In the genomic region with DNA sequence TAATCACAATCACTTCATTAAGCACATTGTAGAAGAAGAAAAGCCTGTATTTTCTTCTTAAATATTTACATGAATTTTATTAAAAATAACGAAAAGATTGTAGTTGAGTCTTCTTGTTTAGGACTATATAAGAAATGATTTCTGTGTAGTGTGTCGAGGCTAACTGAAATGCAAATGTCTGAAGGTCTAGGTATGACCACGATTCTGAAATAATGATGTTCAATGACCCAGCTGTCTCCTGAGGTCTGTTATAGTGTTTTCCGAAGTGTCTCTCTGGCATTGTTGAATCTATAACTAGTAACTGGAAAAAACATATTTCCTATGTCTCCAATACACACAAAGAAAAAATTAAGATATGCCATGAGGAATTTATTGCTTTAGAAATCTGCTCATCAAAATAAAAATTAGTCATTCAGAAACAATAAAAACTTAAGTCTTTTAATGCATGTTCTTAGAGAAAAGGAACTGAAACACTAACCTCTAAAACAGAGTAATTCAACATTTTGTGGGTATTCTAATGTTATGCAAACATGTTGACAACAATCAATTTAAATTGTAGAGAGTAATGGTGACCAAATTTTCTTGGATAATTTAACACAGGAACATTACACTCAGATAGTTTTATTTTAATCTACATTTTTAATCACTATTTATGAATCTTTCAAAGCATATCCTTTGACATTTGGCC, we compare ENCODE assay signal across 19 cellular contexts. TPM values are rescaled to one million over a fixed set of nuclear protein-coding genes. Genes with fewer than 3 reads are reported as not detected.
"Had no signal": no experiment of that assay in that cellular context is flagged by ENCODE, and none has a peak within 500 bp of the region (broad histone marks: within the 10 kb centered on the region; RNA-seq: fewer than 3 reads in every experiment).

No MANE protein-coding gene starts in this region.

- H3K4me3 Mint-ChIP-seq: activated CD4-positive, alpha-beta T cell treated with anti-CD3 and anti-CD28 coated beads, Interleukin-2, amount 10 ng/mL, durations not matched to agents 7 days and 5 days; activated naive CD8-positive, alpha-beta T cell treated with anti-CD3 and anti-CD28 coated beads, Interleukin-2, amount 10 ng/mL, durations not matched to agents 7 days and 5 days; central memory CD8-positive, alpha-beta T cell; neural progenitor cell; stimulated activated naive CD8-positive, alpha-beta T cell treated with anti-CD3 and anti-CD28 coated beads, Interleukin-15, amount 100 ng/mL, for 72 hours; type B pancreatic cell had no signal

- H3K4me1 Mint-ChIP-seq: activated CD4-positive, alpha-beta T cell treated with anti-CD3 and anti-CD28 coated beads, Interleukin-2, amount 10 ng/mL, durations not matched to agents 7 days and 5 days; activated naive CD8-positive, alpha-beta T cell treated with anti-CD3 and anti-CD28 coated beads, Interleukin-2, amount 10 ng/mL, durations not matched to agents 7 days and 5 days; central memory CD8-positive, alpha-beta T cell; neural progenitor cell; stimulated activated naive CD8-positive, alpha-beta T cell treated with anti-CD3 and anti-CD28 coated beads, Interleukin-15, amount 100 ng/mL, for 72 hours had no signal

- H3K4me1 ChIP-seq: neural progenitor cell, psoas muscle, right lobe of liver had no signal

- H3K4me3 ChIP-seq: coronary artery, neural progenitor cell, psoas muscle, right lobe of liver had no signal

- H3K27me3 ChIP-seq: brain microvascular endothelial cell, neural progenitor cell, right lobe of liver had no signal

- H3K27ac ChIP-seq: brain microvascular endothelial cell, coronary artery, neural progenitor cell, psoas muscle, right lobe of liver had no signal

- H3K4me2 ChIP-seq: neural progenitor cell had no signal

- H3K9me3 ChIP-seq: psoas muscle, right lobe of liver had no signal

- H3K27me3 Mint-ChIP-seq: activated CD4-positive, alpha-beta T cell treated with anti-CD3 and anti-CD28 coated beads, Interleukin-2, amount 10 ng/mL, durations not matched to agents 7 days and 5 days; activated naive CD8-positive, alpha-beta T cell treated with anti-CD3 and anti-CD28 coated beads, Interleukin-2, amount 10 ng/mL, durations not matched to agents 7 days and 5 days; central memory CD8-positive, alpha-beta T cell; stimulated activated naive CD8-positive, alpha-beta T cell treated with anti-CD3 and anti-CD28 coated beads, Interleukin-15, amount 100 ng/mL, for 72 hours; type B pancreatic cell had no signal

- DNase-seq: activated CD4-positive, alpha-beta T cell treated with anti-CD3 and anti-CD28 coated beads, Interleukin-2, amount 10 ng/mL, durations not matched to agents 7 days and 5 days; activated CD4-positive, CD25-positive, alpha-beta regulatory T cell; activated naive CD4-positive, alpha-beta T cell; activated naive CD8-positive, alpha-beta T cell treated with anti-CD3 and anti-CD28 coated beads, Interleukin-2, amount 10 ng/mL, durations not matched to agents 7 days and 5 days; anterior cingulate cortex; brain microvascular endothelial cell; effector CD4-positive, alpha-beta T cell; foreskin fibroblast; kidney glomerular epithelial cell; psoas muscle; right lobe of liver; stimulated activated naive CD8-positive, alpha-beta T cell treated with anti-CD3 and anti-CD28 coated beads, Interleukin-15, amount 100 ng/mL, for 72 hours had no signal

- ATAC-seq: psoas muscle; right lobe of liver; stimulated activated naive CD8-positive, alpha-beta T cell treated with anti-CD3 and anti-CD28 coated beads, Interleukin-15, amount 100 ng/mL, for 72 hours had no signal

- H3K27ac Mint-ChIP-seq: activated CD4-positive, alpha-beta T cell treated with anti-CD3 and anti-CD28 coated beads, Interleukin-2, amount 10 ng/mL, durations not matched to agents 7 days and 5 days; activated naive CD8-positive, alpha-beta T cell treated with anti-CD3 and anti-CD28 coated beads, Interleukin-2, amount 10 ng/mL, durations not matched to agents 7 days and 5 days; neural progenitor cell; stimulated activated naive CD8-positive, alpha-beta T cell treated with anti-CD3 and anti-CD28 coated beads, Interleukin-15, amount 100 ng/mL, for 72 hours; type B pancreatic cell had no signal

- H2AFZ ChIP-seq: neural progenitor cell had no signal

- H3K36me3 Mint-ChIP-seq: neural progenitor cell, type B pancreatic cell had no signal

- H3K36me3 ChIP-seq: brain microvascular endothelial cell, neural progenitor cell, right lobe of liver had no signal

RNA-seq across cellular contexts. Expression of a gene that starts 55.0 kb away (rescaled TPM):
- total RNA-seq: activated CD4-positive, alpha-beta T cell treated with anti-CD3 and anti-CD28 coated beads, Interleukin-2, amount 10 ng/mL, durations not matched to agents 7 days and 5 days; activated CD8-positive, alpha-beta memory T cell treated with anti-CD3 and anti-CD28 coated beads for 36 hours; activated naive CD8-positive, alpha-beta T cell treated with anti-CD3 and anti-CD28 coated beads, Interleukin-2, amount 10 ng/mL, durations not matched to agents 7 days and 5 days; psoas muscle; right lobe of liver; temporal lobe had no signal
- polyA plus RNA-seq: liver had no signal
